10 cellular contexts compared by ENCODE assay signal in the genomic region with DNA sequence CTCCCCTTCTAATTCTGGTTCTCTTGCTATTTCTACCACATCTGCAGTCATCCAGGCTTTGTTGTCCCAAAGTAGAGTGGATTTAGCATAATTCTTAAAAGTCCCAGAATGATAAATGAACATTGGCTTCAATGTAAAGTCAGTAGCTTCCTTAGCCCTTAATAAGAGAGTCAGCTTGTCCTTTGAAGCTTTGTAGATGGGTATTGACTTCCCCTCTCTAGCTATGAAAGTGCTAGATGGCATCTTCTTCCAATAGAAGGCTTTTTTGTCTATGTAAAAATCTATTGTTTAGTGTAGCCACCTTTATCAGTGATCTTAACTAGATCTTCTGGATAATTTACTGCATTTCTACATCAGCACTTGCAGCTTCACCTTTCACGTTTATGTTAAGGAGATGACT.
DNase-seq lines count a peak whose midpoint lies in the region; ATAC-seq and TF ChIP-seq lines count a peak whose summit lies in the region.
"Had no signal": no experiment of that assay in that cellular context is flagged by ENCODE, and none has a peak within 500 bp of the region (broad histone marks: within the 10 kb centered on the region; RNA-seq: fewer than 3 reads in every experiment).

No MANE protein-coding gene starts in this region.

- intact Hi-C loops in lower leg skin (cut with DNase I; ENCODE audit: low total_unique reads): no loop called here

- no peak overlapping the region for H3K27ac ChIP-seq in SU-DHL-6 (ENCODE audit: low read depth, low read length)
- H3K27ac ChIP-seq: ascending aorta had no signal

- H3K27me3 Mint-ChIP-seq in activated T-cell treated with anti-CD3 and anti-CD28 coated beads, Interleukin-2, amount 50 U/mL, for 72 hours (ENCODE audit: low read depth): no peaks in the 10 kb centered on the region
- H3K27me3 Mint-ChIP-seq: progenitor cell of endocrine pancreas had no signal

- no peak for TF ChIP-seq POLR2A in lower leg skin (IDR thresholded peaks at IDR 0.05)

- H3K36me3 ChIP-seq in SU-DHL-6 (ENCODE audit: low read length): no peaks in the 10 kb centered on the region
- H3K36me3 ChIP-seq: ascending aorta had no signal

- no peaks in the 10 kb centered on the region for H3K36me3 Mint-ChIP-seq in activated T-cell treated with anti-CD3 and anti-CD28 coated beads, Interleukin-2, amount 50 U/mL, for 72 hours (ENCODE audit: insufficient read depth in 2 of 2)
- H3K36me3 Mint-ChIP-seq in stimulated activated effector memory CD8-positive, alpha-beta T cell treated with anti-CD3 and anti-CD28 coated beads, Interleukin-12 subunit alpha, Interleukin-12 subunit beta, amount 100 ng/mL, for 72 hours: no peaks in the 10 kb centered on the region

- H3K79me2 ChIP-seq in SU-DHL-6 (ENCODE audit: insufficient read depth, low read length): no peaks in the 10 kb centered on the region

- no peaks in the 10 kb centered on the region for H4K20me1 ChIP-seq in SU-DHL-6 (ENCODE audit: low read depth, low read length)

- no peaks in the 10 kb centered on the region for H3K27me3 ChIP-seq in SU-DHL-6 (ENCODE audit: low read length)
- H3K27me3 ChIP-seq: ascending aorta had no signal

- peak overlapping the region; percentile 90 for H2AFZ ChIP-seq in SU-DHL-6 (ENCODE audit: low read depth, low read length, severe bottlenecking)

- TF ChIP-seq CTCF in SU-DHL-6 (IDR thresholded peaks at IDR 0.05; ENCODE audit: insufficient read depth, low read length, poor library complexity, severe bottlenecking) (no peak), GM20000 (IDR thresholded peaks at IDR 0.05; ENCODE audit: extremely low read depth, missing control alignments) (no peak), lower leg skin (IDR thresholded peaks at IDR 0.05) (no peak)

- WGBS in lower leg skin, 2 donors: 44 to 47% methylated on average over 1 of the region's 1 CpG

- H3K4me1 Mint-ChIP-seq in activated T-cell treated with anti-CD3 and anti-CD28 coated beads, Interleukin-2, amount 50 U/mL, for 72 hours (ENCODE audit: low read depth): peaks cover 11% of the 10 kb centered on the region
- H3K4me1 Mint-ChIP-seq in stimulated activated effector memory CD8-positive, alpha-beta T cell treated with anti-CD3 and anti-CD28 coated beads, Interleukin-12 subunit alpha, Interleukin-12 subunit beta, amount 100 ng/mL, for 72 hours: peaks cover 11% of the 10 kb centered on the region

- H3K4me3 Mint-ChIP-seq in activated T-cell treated with anti-CD3 and anti-CD28 coated beads, Interleukin-2, amount 50 U/mL, for 72 hours: peak overlapping the region; percentile 73 to 87
- peak overlapping the region; percentile 51 for H3K4me3 Mint-ChIP-seq in stimulated activated effector memory CD8-positive, alpha-beta T cell treated with anti-CD3 and anti-CD28 coated beads, Interleukin-12 subunit alpha, Interleukin-12 subunit beta, amount 100 ng/mL, for 72 hours

- H3K9me3 Mint-ChIP-seq in activated T-cell treated with anti-CD3 and anti-CD28 coated beads, Interleukin-2, amount 50 U/mL, for 72 hours: no peaks in the 10 kb centered on the region
- no peaks in the 10 kb centered on the region for H3K9me3 Mint-ChIP-seq in stimulated activated effector memory CD8-positive, alpha-beta T cell treated with anti-CD3 and anti-CD28 coated beads, Interleukin-12 subunit alpha, Interleukin-12 subunit beta, amount 100 ng/mL, for 72 hours

- DNase-seq in activated T-cell treated with anti-CD3 and anti-CD28 coated beads, Interleukin-2, amount 50 U/mL, for 72 hours: no peak
- DNase-seq in activated T-cell treated with anti-CD3 and anti-CD28 coated beads, Interleukin-2, amount 50 U/mL, for 1 hour: no peak
- DNase-seq in stimulated activated effector memory CD8-positive, alpha-beta T cell treated with anti-CD3 and anti-CD28 coated beads, Interleukin-12 subunit alpha, Interleukin-12 subunit beta, amount 100 ng/mL, for 72 hours (ENCODE audit: low spot score in 2 of 2): no peak
- no peak for DNase-seq in GM20000 (ENCODE audit: low spot score)
- no peak for DNase-seq in lower leg skin (ENCODE audit: low spot score in 2 of 2)
- no peak for DNase-seq in kidney glomerular epithelial cell (lab: John Stamatoyannopoulos, UW)

- H3K9me3 ChIP-seq in SU-DHL-6 (ENCODE audit: insufficient read depth, low read length): no peaks in the 10 kb centered on the region
- H3K9me3 ChIP-seq: ascending aorta had no signal

- ATAC-seq in activated T-cell treated with anti-CD3 and anti-CD28 coated beads, Interleukin-2, amount 50 U/mL, for 72 hours (replicated peaks in 1 of 2): no peak
- peak; percentile 14 for ATAC-seq in HG02571 (IDR thresholded peaks at IDR 0.05; ENCODE audit: unreplicated experiment)
- ATAC-seq in stimulated activated effector memory CD8-positive, alpha-beta T cell treated with anti-CD3 and anti-CD28 coated beads, Interleukin-12 subunit alpha, Interleukin-12 subunit beta, amount 100 ng/mL, for 72 hours: no peak

- peak overlapping the region; percentile 45 for H3K4me2 ChIP-seq in SU-DHL-6 (ENCODE audit: low read depth, low read length, poor library complexity, severe bottlenecking)

- H3K9ac ChIP-seq in SU-DHL-6 (ENCODE audit: low read length): no peak overlapping the region

- no peaks in the 10 kb centered on the region for H3K9me2 ChIP-seq in SU-DHL-6 (replicated peaks; ENCODE audit: insufficient read depth, low read length)

- peak overlapping the region; percentile 8 for H3K4me3 ChIP-seq in SU-DHL-6 (ENCODE audit: insufficient read depth, low read length, poor library complexity, severe bottlenecking)
- H3K4me3 ChIP-seq in lower leg skin (ENCODE audit: low read depth, poor library complexity, severe bottlenecking): no peak overlapping the region
- H3K4me3 ChIP-seq: ascending aorta had no signal

- H3F3A ChIP-seq in SU-DHL-6 (ENCODE audit: insufficient read depth): no peaks in the 10 kb centered on the region

- H3K27ac Mint-ChIP-seq in activated T-cell treated with anti-CD3 and anti-CD28 coated beads, Interleukin-2, amount 50 U/mL, for 72 hours: no peak overlapping the region
- peak overlapping the region; percentile 75 for H3K27ac Mint-ChIP-seq in stimulated activated effector memory CD8-positive, alpha-beta T cell treated with anti-CD3 and anti-CD28 coated beads, Interleukin-12 subunit alpha, Interleukin-12 subunit beta, amount 100 ng/mL, for 72 hours
- H3K27ac Mint-ChIP-seq: progenitor cell of endocrine pancreas had no signal
